8 cellular contexts compared by ENCODE assay signal in the genomic region with DNA sequence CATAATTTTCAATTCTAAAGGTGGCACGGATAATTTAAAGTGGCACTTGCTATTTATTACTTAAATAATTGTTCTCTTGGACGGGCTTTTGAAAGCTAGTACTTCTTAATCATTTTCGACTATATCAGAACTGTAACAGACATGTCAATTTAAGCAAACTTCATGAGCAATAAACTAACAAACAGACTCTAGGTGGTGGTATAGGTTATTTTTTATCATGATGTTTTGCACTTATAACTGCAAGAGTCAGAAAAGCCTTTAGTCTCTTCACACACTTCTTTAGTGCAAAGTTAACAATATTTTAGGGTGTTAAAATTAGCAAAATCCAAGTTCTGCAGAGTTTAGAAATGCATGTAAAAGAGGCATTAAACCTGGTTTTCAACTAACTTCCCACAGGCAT. TPM values are rescaled to one million over a fixed set of nuclear protein-coding genes. Genes with fewer than 3 reads are reported as not detected.
A peak's percentile ranks its signal among the peaks of the same experiment; 100 is the strongest.
DNase-seq lines count a peak whose midpoint lies in the region; ATAC-seq and TF ChIP-seq lines count a peak whose summit lies in the region.

No MANE protein-coding gene starts in this region.

- peak overlapping the region; percentile 65 for H3K4me3 ChIP-seq in BJ (ENCODE audit: low read depth, low read length)
- peak overlapping the region in 1 of 2 donors; percentile 86 for H3K4me3 ChIP-seq in body of pancreas

- TF ChIP-seq CTCF in BJ (IDR thresholded peaks at IDR 0.05; ENCODE audit: insufficient read depth, low read depth, low read length) = no peak
- TF ChIP-seq CTCF in body of pancreas (IDR thresholded peaks at IDR 0.05) = peak in 5 of 7 experiments; percentile 16 to 39 (median 28)

- POLR2A ChIA-PET in BJ (lab: Charles Lee) = no interaction called here

- peaks cover 3% of the 10 kb centered on the region for H3K27me3 Mint-ChIP-seq in memory B cell

- H3K27ac Mint-ChIP-seq in memory B cell = peak overlapping the region; percentile 81

- H3K9me3 Mint-ChIP-seq in memory B cell = no peaks in the 10 kb centered on the region

- ATAC-seq in body of pancreas (no peak), memory B cell (ENCODE audit: low read depth) (no peak), GM21447 (IDR thresholded peaks at IDR 0.05; ENCODE audit: unreplicated experiment) (no peak), HG02870 (IDR thresholded peaks at IDR 0.05; ENCODE audit: unreplicated experiment) (no peak), GM19452 (IDR thresholded peaks at IDR 0.05; ENCODE audit: unreplicated experiment) (no peak)

- no peak for TF ChIP-seq POLR2A in body of pancreas (IDR thresholded peaks at IDR 0.05)

- no peak overlapping the region for H3K27ac ChIP-seq in body of pancreas

- H3K27me3 ChIP-seq in BJ (ENCODE audit: control insufficient read depth, insufficient read depth, low read length) (no peaks in the 10 kb centered on the region), body of pancreas (no peaks in the 10 kb centered on the region)

- intact Hi-C loops in body of pancreas (cut with DNase I) = loop anchor here (5.0 kb wide), 1 partner anchor 420 kb away; no protein-coding TSS in a partner anchor

- H3K36me3 ChIP-seq in BJ (ENCODE audit: control insufficient read depth, insufficient read depth, low read length) (no peaks in the 10 kb centered on the region), body of pancreas (replicated peaks in 1 of 2; ENCODE audit: insufficient read depth in 1 of 2, low read depth in 2 of 2) (no peaks in the 10 kb centered on the region)

- H3K9me3 ChIP-seq in body of pancreas = no peaks in the 10 kb centered on the region

- peaks cover 36% of the 10 kb centered on the region for H3K4me1 Mint-ChIP-seq in memory B cell

- peak overlapping the region; percentile 81 for H3K4me3 Mint-ChIP-seq in memory B cell

- H3K4me1 ChIP-seq in body of pancreas = peaks cover 50% of the 10 kb centered on the region

- DNase-seq in BJ (ENCODE audit: low read depth) = no peak
- DNase-seq in KG1 (lab: John Stamatoyannopoulos, UW) = peak; percentile 24
- no peak for DNase-seq in body of pancreas
- no peak for DNase-seq in memory B cell (ENCODE audit: low spot score in 2 of 2)
- DNase-seq in hippocampal formation (lab: John Stamatoyannopoulos, UW) = no peak

- no peaks in the 10 kb centered on the region for H3K36me3 Mint-ChIP-seq in memory B cell

- WGBS in body of pancreas, 2 donors = 5 to 6% methylated on average over 3 of the region's 3 CpGs

- CTCF ChIA-PET in BJ (lab: Yijun Ruan, JAX) = no interaction called here

RNA-seq across cellular contexts. Expression of a gene that starts 2.2 kb away (rescaled TPM):
- 5.2 and 12.0 TPM in 2 replicates for polyA plus RNA-seq in BJ (2011; rRNA removed)
- polyA minus RNA-seq in BJ (2011; rRNA and poly(A)+ RNA removed) = 15.3 and 19.3 TPM in 2 replicates
- total RNA-seq in body of pancreas = 10 to 100 TPM; 18.5 to 27.8 TPM
